In genomic region chr5:88760512-88760911, GRCh38 we compare ENCODE assay signal across 18 cellular contexts.
"Had no signal": no experiment of that assay in that cellular context is flagged by ENCODE, and none has a peak within 500 bp of the region (broad histone marks: within the 10 kb centered on the region; RNA-seq: fewer than 3 reads in every experiment).

No MANE protein-coding gene starts in this region.

- H3K4me3 ChIP-seq: tibial nerve, uterus had no signal

- H3K4me3 Mint-ChIP-seq: activated T-helper 1 cell treated with anti-CD3 and anti-CD28 coated beads, Interleukin-12 subunit alpha, Interleukin-12 subunit beta, Interleukin-2, Interleukin-4 antibody, amounts not matched to agents 30 ng/mL and 10 ng/mL and 1 ng/mL, durations not matched to agents 14 hours and 24 hours and 36 hours; endodermal cell; natural killer cell had no signal

- FAIRE-seq: frontal cortex, keratinocyte had no signal

- ATAC-seq: natural killer cell had no signal

- H3K27me3 ChIP-seq: brain microvascular endothelial cell, left lung, neutrophil, tibial nerve, uterus had no signal

- H3K27ac ChIP-seq: brain microvascular endothelial cell, neutrophil, tibial nerve, uterus had no signal

- H3K27ac Mint-ChIP-seq: activated T-helper 1 cell treated with anti-CD3 and anti-CD28 coated beads, Interleukin-12 subunit alpha, Interleukin-12 subunit beta, Interleukin-2, Interleukin-4 antibody, amounts not matched to agents 30 ng/mL and 10 ng/mL and 1 ng/mL, durations not matched to agents 14 hours and 24 hours and 36 hours; endodermal cell; natural killer cell had no signal

- H3K4me1 ChIP-seq: tibial nerve, uterus had no signal

- H3K9me3 ChIP-seq: left lung, neutrophil, tibial nerve, uterus had no signal

- H3K36me3 Mint-ChIP-seq: natural killer cell had no signal

- DNase-seq: activated CD4-positive, CD25-positive, alpha-beta regulatory T cell treated with anti-CD3 and anti-CD28 coated beads, Interleukin-2, amount 50 U/mL, for 72 hours; activated naive CD4-positive, alpha-beta T cell; anterior cingulate cortex; brain microvascular endothelial cell; endodermal cell; left lung; mammary epithelial cell; natural killer cell; posterior cingulate gyrus; stimulated activated CD4-positive, alpha-beta T cell treated with anti-CD3 and anti-CD28 coated beads, Interleukin-2, amount 100 ng/mL, for 48 hours; stimulated activated naive CD4-positive, alpha-beta T cell treated with Interleukin-2 at 50 U/mL for 16 hours; substantia nigra; uterus had no signal

- H3K9me3 Mint-ChIP-seq: activated T-helper 1 cell treated with anti-CD3 and anti-CD28 coated beads, Interleukin-12 subunit alpha, Interleukin-12 subunit beta, Interleukin-2, Interleukin-4 antibody, amounts not matched to agents 30 ng/mL and 10 ng/mL and 1 ng/mL, durations not matched to agents 14 hours and 24 hours and 36 hours; endodermal cell; natural killer cell had no signal

- H3K36me3 ChIP-seq: brain microvascular endothelial cell, neutrophil, tibial nerve, uterus had no signal
